ENCODE assay signal across 12 cellular contexts in genomic region chr16:54657058-54657708, GRCh38.
DNase-seq lines count a peak whose midpoint lies in the region; ATAC-seq and TF ChIP-seq lines count a peak whose summit lies in the region.
"Had no signal": no experiment of that assay in that cellular context is flagged by ENCODE, and none has a peak within 500 bp of the region (broad histone marks: within the 10 kb centered on the region; RNA-seq: fewer than 3 reads in every experiment).

No MANE protein-coding gene starts in this region.

- DNase-seq in DMS53 (lab: John Stamatoyannopoulos, UW) (peak; percentile 90), NAMALWA (ENCODE audit: low spot score) (peak; percentile 36), omental fat pad (ENCODE audit: low spot score) (no peak), NCI-H526 (lab: John Stamatoyannopoulos, UW) (no peak), tibial nerve (ENCODE audit: low spot score in 2 of 2) (no peak)
- DNase-seq: activated T-cell treated with anti-CD3 and anti-CD28 coated beads, Interleukin-2, amount 50 U/mL, for 72 hours; NCI-H526 treated with DMSO at 0.1 percent for 48 hours had no signal

- TF ChIP-seq POLR2A in tibial nerve (IDR thresholded peaks at IDR 0.05): no peak

- ATAC-seq in esophagus mucosa (peak; percentile 98), omental fat pad (ENCODE audit: low FRiP score) (peak; percentile 77), HG02973 (IDR thresholded peaks at IDR 0.05; ENCODE audit: unreplicated experiment) (no peak), HG03460 (IDR thresholded peaks at IDR 0.05; ENCODE audit: unreplicated experiment) (no peak)
- ATAC-seq: activated T-cell treated with anti-CD3 and anti-CD28 coated beads, Interleukin-2, amount 50 U/mL, for 72 hours had no signal

- peaks cover 0 to 20% (median 0%) of the 10 kb centered on the region in 4 donors for H3K9me3 ChIP-seq in tibial nerve
- H3K9me3 ChIP-seq: prostate gland had no signal

- 79 to 82% methylated on average over 5 of the region's 5 CpGs for WGBS in tibial nerve, 2 donors

- H3K27ac ChIP-seq in tibial nerve: no peak overlapping the region
- H3K27ac ChIP-seq: HL-60, prostate gland had no signal

- H3K27me3 ChIP-seq in tibial nerve: no peaks in the 10 kb centered on the region

- H3K4me3 ChIP-seq in tibial nerve: no peak overlapping the region
- H3K4me3 ChIP-seq: prostate gland had no signal

- no peak for TF ChIP-seq EP300 in tibial nerve (IDR thresholded peaks at IDR 0.05)

- H3K4me1 ChIP-seq in tibial nerve: peaks cover 0 to 23% (median 0%) of the 10 kb centered on the region in 4 donors

- no peaks in the 10 kb centered on the region for H3K36me3 ChIP-seq in tibial nerve
- H3K36me3 ChIP-seq: prostate gland had no signal

- TF ChIP-seq CTCF in omental fat pad (IDR thresholded peaks at IDR 0.05) (no peak), tibial nerve (IDR thresholded peaks at IDR 0.05) (no peak)

Comparison
In these comparisons a context has a peak if more than half of its experiments do, and no peak if none do; other contexts are left out.
1. DNase-seq: peak in DMS53 (single experiment) and NAMALWA (single experiment); none in omental fat pad (single experiment), NCI-H526 (0 of 2) and tibial nerve (0 of 2).
2. ATAC-seq: peak in esophagus mucosa (single experiment) and omental fat pad (single experiment); none in HG02973 (single experiment) and HG03460 (single experiment).